8 cellular contexts compared by ENCODE assay signal in the genomic region with DNA sequence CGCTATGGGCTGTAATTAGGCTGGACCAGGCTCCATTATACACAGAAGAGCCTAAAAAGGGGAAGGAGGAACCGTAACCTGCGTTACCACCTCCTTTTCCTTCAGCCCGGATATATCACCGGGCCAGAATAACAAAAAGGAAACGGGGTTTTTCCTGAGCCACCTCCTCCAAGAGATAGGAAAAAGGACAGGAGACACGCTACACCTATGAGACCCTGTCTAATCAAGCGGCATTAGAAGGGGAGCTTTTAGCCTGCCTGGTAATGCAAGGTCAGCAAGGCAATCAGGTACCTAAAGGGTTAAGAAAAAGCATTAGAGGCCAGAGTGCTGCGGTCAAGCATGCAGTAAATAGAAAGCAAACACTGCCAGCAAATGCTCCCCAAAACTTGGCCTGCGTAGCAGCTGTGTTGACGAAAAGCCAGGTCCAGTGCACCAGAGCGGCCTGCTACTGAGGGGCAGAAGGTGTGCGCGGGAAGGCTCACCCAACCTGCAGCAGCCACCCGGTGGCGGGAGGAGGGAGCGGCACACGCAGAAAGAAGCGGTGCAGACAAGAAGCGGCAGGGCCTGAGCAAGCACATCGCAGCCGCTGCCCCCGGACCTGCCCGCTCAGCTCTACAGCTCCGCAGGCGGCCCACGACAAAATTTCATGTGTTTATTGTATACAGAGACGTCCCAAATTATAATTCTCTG.
DNase-seq lines count a peak whose midpoint lies in the region; ATAC-seq and TF ChIP-seq lines count a peak whose summit lies in the region.

No MANE protein-coding gene starts in this region.

- WGBS in gastroesophageal sphincter (ENCODE audit: low coverage in 1 of 2), 2 donors = 27 to 34% methylated on average over 15 to 25 of the region's 28 CpGs
- WGBS in esophagus squamous epithelium, 2 donors = 31 to 32% methylated on average over 23 to 28 of the region's 28 CpGs

- TF ChIP-seq CTCF in DND-41 (IDR thresholded peaks at IDR 0.05; ENCODE audit: borderline replicate concordance, extremely low read depth, low read length, poor library complexity, severe bottlenecking) (peak; percentile 37), Panc1 (IDR thresholded peaks at IDR 0.05) (peak; percentile 67), gastroesophageal sphincter (IDR thresholded peaks at IDR 0.05) (peak in 3 of 4 experiments; percentile 4 to 32 (median 32)), neural progenitor cell (IDR thresholded peaks at IDR 0.05) (peak; percentile 43), esophagus squamous epithelium (IDR thresholded peaks at IDR 0.05) (peak in 1 of 6 experiments; percentile 10), GM20000 (IDR thresholded peaks at IDR 0.05; ENCODE audit: extremely low read depth, missing control alignments) (no peak)

- peaks cover 2% of the 10 kb centered on the region for H3K9me3 Mint-ChIP-seq in neural progenitor cell

- H3K27ac ChIP-seq in DND-41 (ENCODE audit: low read length) (no peak overlapping the region), Panc1 (ENCODE audit: low read length) (no peak overlapping the region), gastroesophageal sphincter (no peak overlapping the region), neural progenitor cell (no peak overlapping the region), esophagus squamous epithelium (no peak overlapping the region)

- H3K27me3 Mint-ChIP-seq in neural progenitor cell (ENCODE audit: insufficient read depth, low read depth) = peaks cover 4% of the 10 kb centered on the region

- H3F3A ChIP-seq in neural progenitor cell (ENCODE audit: low read depth) = no peaks in the 10 kb centered on the region

- no TSS peak for BruUV-seq in Panc1 (replicated peaks; lab: Mats Ljungman, UMichigan)

- CTCF ChIA-PET in Panc1 (lab: Charles Lee) = no interaction called here

- H3K4me3 ChIP-seq in DND-41 (ENCODE audit: low read depth in 1 of 2, low read length in 2 of 2) (no peak overlapping the region), Panc1 (ENCODE audit: low read depth in 2 of 2, low read length in 2 of 2) (no peak overlapping the region), gastroesophageal sphincter (peak overlapping the region in 1 of 2 donors; percentile 34), neural progenitor cell (peak overlapping the region; percentile 22), esophagus squamous epithelium (peak overlapping the region in 2 of 4 donors; percentile 26 to 53)

- no peaks in the 10 kb centered on the region for H3K36me3 ChIP-seq in DND-41 (ENCODE audit: insufficient read depth, low read length)
- H3K36me3 ChIP-seq in Panc1 (ENCODE audit: control insufficient read depth, insufficient read depth, low read length) = no peaks in the 10 kb centered on the region
- H3K36me3 ChIP-seq in gastroesophageal sphincter = peaks cover 0 to 15% of the 10 kb centered on the region in 2 donors
- no peaks in the 10 kb centered on the region for H3K36me3 ChIP-seq in neural progenitor cell
- H3K36me3 ChIP-seq in esophagus squamous epithelium = peaks cover 0 to 9% (median 0%) of the 10 kb centered on the region in 3 donors

- intact Hi-C loops in Panc1 (cut with micrococcal nuclease; ENCODE audit: unreplicated experiment) = no loop called here
- intact Hi-C loops in esophagus squamous epithelium (cut with DNase I) = no loop called here

- H4K20me1 ChIP-seq in DND-41 (ENCODE audit: insufficient read depth, low read length) (no peaks in the 10 kb centered on the region), neural progenitor cell (ENCODE audit: low read depth) (no peaks in the 10 kb centered on the region)

- peaks cover 4% of the 10 kb centered on the region for H3K36me3 Mint-ChIP-seq in neural progenitor cell

- no peak overlapping the region for H3K4me3 Mint-ChIP-seq in neural progenitor cell

- H3K9ac ChIP-seq in DND-41 (ENCODE audit: low read depth, low read length) (no peak overlapping the region), neural progenitor cell (no peak overlapping the region)

- peaks cover 9% of the 10 kb centered on the region for H3K4me1 Mint-ChIP-seq in neural progenitor cell

- no peak for TF ChIP-seq EP300 in gastroesophageal sphincter (IDR thresholded peaks at IDR 0.05)

- no peak for DNase-seq in DND-41
- no peak for DNase-seq in Panc1 (ENCODE audit: low read depth, low spot score)
- peak; percentile 66 for DNase-seq in neural progenitor cell (ENCODE audit: low spot score)
- no peak for DNase-seq in NCI-H2171 (lab: John Stamatoyannopoulos, UW)
- no peak for DNase-seq in esophagus squamous epithelium (lab: John Stamatoyannopoulos, UW)
- no peak for DNase-seq in GM20000 (ENCODE audit: low spot score)

- H3K27ac Mint-ChIP-seq in neural progenitor cell = no peak overlapping the region

- H3K4me2 ChIP-seq in DND-41 (ENCODE audit: insufficient read depth, low read length) (no peak overlapping the region), neural progenitor cell (peak overlapping the region; percentile 59)

- no peaks in the 10 kb centered on the region for H3K4me1 ChIP-seq in DND-41 (ENCODE audit: insufficient read depth, low read length)
- H3K4me1 ChIP-seq in Panc1 (ENCODE audit: control insufficient read depth, insufficient read depth, low read length) = peaks cover 15% of the 10 kb centered on the region; the same call in 1 of the 2 replicates
- peaks cover 0 to 24% (median 0%) of the 10 kb centered on the region in 3 donors for H3K4me1 ChIP-seq in gastroesophageal sphincter
- H3K4me1 ChIP-seq in neural progenitor cell = peaks cover 16% of the 10 kb centered on the region
- peaks cover 0 to 9% (median 5%) of the 10 kb centered on the region in 3 donors for H3K4me1 ChIP-seq in esophagus squamous epithelium

- H3K79me2 ChIP-seq in DND-41 (ENCODE audit: insufficient read depth, low read length) (no peaks in the 10 kb centered on the region), neural progenitor cell (ENCODE audit: low read depth) (no peaks in the 10 kb centered on the region)

- H2AFZ ChIP-seq in DND-41 (ENCODE audit: low read depth, low read length) (no peak overlapping the region), neural progenitor cell (replicated peaks) (no peak overlapping the region)

- ATAC-seq in DND-41 (ENCODE audit: insufficient read depth, low read depth) (no peak), Panc1 (peak; percentile 83), gastroesophageal sphincter (peak; percentile 36), GM18907 (IDR thresholded peaks at IDR 0.05; ENCODE audit: unreplicated experiment) (no peak)

- POLR2A ChIA-PET in Panc1 (lab: Charles Lee) = no interaction called here

- in situ Hi-C loops in Panc1 (cut with HindIII; ENCODE audit: low pct_unique_long_range_greater_than_20kb, low sequenced_read_pairs) = no loop called here

- no peak for TF ChIP-seq POLR2A in gastroesophageal sphincter (IDR thresholded peaks at IDR 0.05)
- no peak for TF ChIP-seq POLR2A in esophagus squamous epithelium (IDR thresholded peaks at IDR 0.05)

- H3K27me3 ChIP-seq in DND-41 (ENCODE audit: insufficient read depth, low read length, poor library complexity) (no peaks in the 10 kb centered on the region), Panc1 (ENCODE audit: control insufficient read depth, insufficient read depth, low read length) (no peaks in the 10 kb centered on the region), gastroesophageal sphincter (no peaks in the 10 kb centered on the region), neural progenitor cell (peaks cover 20% of the 10 kb centered on the region), esophagus squamous epithelium (no peaks in the 10 kb centered on the region)

- H3K9me3 ChIP-seq in DND-41 (ENCODE audit: insufficient read depth, low read length, severe bottlenecking) (peaks cover 3% of the 10 kb centered on the region), Panc1 (ENCODE audit: control insufficient read depth, insufficient read depth, low read depth, low read length) (no peaks in the 10 kb centered on the region), gastroesophageal sphincter (no peaks in the 10 kb centered on the region), neural progenitor cell (ENCODE audit: low read depth) (no peaks in the 10 kb centered on the region), esophagus squamous epithelium (no peaks in the 10 kb centered on the region)

Comparison
In these comparisons a context has a peak if more than half of its experiments do, and no peak if none do; other contexts are left out.
1. ATAC-seq: peak in Panc1 (single experiment) and gastroesophageal sphincter (single experiment); none in DND-41 (single experiment) and GM18907 (single experiment).